ENCODE assay signal across 6 cellular contexts in the genomic region with DNA sequence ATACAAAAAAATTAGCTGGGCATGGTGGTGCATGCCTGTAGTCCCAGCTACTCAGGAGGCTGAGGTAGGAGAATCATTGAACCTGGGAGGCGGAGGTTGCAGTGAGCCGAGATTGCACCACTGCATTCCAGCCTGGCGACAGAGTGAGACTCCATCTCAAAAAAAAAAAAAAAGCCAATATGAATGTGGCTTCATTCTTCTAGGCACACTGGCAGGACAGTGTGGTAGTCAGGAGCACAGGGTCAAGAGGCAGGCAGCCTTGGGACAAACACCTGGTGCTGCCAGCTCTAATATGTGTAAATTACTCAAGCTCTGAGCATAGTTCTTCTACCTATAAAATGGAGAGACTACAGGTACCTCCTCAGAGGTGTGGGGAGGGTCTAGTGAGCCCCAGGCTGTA. TPM values are rescaled to one million over a fixed set of nuclear protein-coding genes. Genes with fewer than 3 reads are reported as not detected.
DNase-seq lines count a peak whose midpoint lies in the region; ATAC-seq, FAIRE-seq and TF ChIP-seq lines count a peak whose summit lies in the region.
"Not testable (repeated sequence)": the region's sequence is repeated elsewhere in the genome, so short reads cannot be mapped to it uniquely, and the experiment has no call there.

No MANE protein-coding gene starts in this region.

- H3K18ac ChIP-seq in trophoblast cell (ENCODE audit: low read length), result not testable (repeated sequence)

- not testable (repeated sequence) for DNase-seq in DND-41; RWPE2 (ENCODE audit: low spot score); astrocyte (ENCODE audit: low read depth); fibroblast of lung (ENCODE audit: low read depth in 2 of 2)
- DNase-seq in trophoblast cell, result peak; percentile 50 to 66

- not testable (repeated sequence) for H4K12ac ChIP-seq in trophoblast cell (ENCODE audit: low read depth, low read length)

- peak overlapping the region; percentile 51 for H3K27ac Mint-ChIP-seq in astrocyte (ENCODE audit: unreplicated experiment)

- H3K79me1 ChIP-seq in trophoblast cell (ENCODE audit: low read length), result peaks cover 11% of the 10 kb centered on the region

- WGBS in trophoblast cell (ENCODE audit: extremely low coverage, insufficient coverage, insufficient read length), result no CpG with 5 or more reads among the region's 3 CpGs

- not testable (repeated sequence) for H2BK12ac ChIP-seq in trophoblast cell (ENCODE audit: low read length)

- H3K4me3 Mint-ChIP-seq in astrocyte (ENCODE audit: unreplicated experiment), result not testable (repeated sequence)

- H2AFZ ChIP-seq in DND-41 (ENCODE audit: low read depth, low read length); astrocyte (ENCODE audit: low read depth, low read length); fibroblast of lung (ENCODE audit: low read length); trophoblast cell (ENCODE audit: insufficient read depth, low read length, poor library complexity): not testable (repeated sequence)

- not testable (repeated sequence) for H3K4me2 ChIP-seq in DND-41 (ENCODE audit: insufficient read depth, low read length); astrocyte (ENCODE audit: low read length); fibroblast of lung (ENCODE audit: extremely low read depth, insufficient read depth, low read length); trophoblast cell (ENCODE audit: low read length)

- not testable (repeated sequence) for H3K4ac ChIP-seq in trophoblast cell (ENCODE audit: low read depth, low read length)

- H3K9me3 Mint-ChIP-seq in astrocyte (ENCODE audit: unreplicated experiment), result not testable (repeated sequence)

- H4K20me1 ChIP-seq in DND-41 (ENCODE audit: insufficient read depth, low read length), result peaks cover 34% of the 10 kb centered on the region
- peaks cover 54% of the 10 kb centered on the region for H4K20me1 ChIP-seq in astrocyte (ENCODE audit: insufficient read depth, low read length)
- not testable (repeated sequence) for H4K20me1 ChIP-seq in fibroblast of lung (ENCODE audit: control insufficient read depth, extremely low read depth, insufficient read depth, low read length)

- not testable (repeated sequence) for H2BK5ac ChIP-seq in trophoblast cell (ENCODE audit: low read depth, low read length, poor library complexity)

- H3K14ac ChIP-seq in trophoblast cell (ENCODE audit: low read length), result not testable (repeated sequence)

- H3K27me3 Mint-ChIP-seq in astrocyte (ENCODE audit: low read depth, unreplicated experiment), result not testable (repeated sequence)

- not testable (repeated sequence) for ATAC-seq in DND-41 (ENCODE audit: insufficient read depth, low read depth)
- ATAC-seq in RWPE2 (ENCODE audit: low read depth), result 0 out of 3 replicates have a peak, but pooled peaks have one; percentile 2

- TF ChIP-seq CTCF in DND-41 (IDR thresholded peaks at IDR 0.05; ENCODE audit: borderline replicate concordance, extremely low read depth, low read length, poor library complexity, severe bottlenecking); RWPE2 (IDR thresholded peaks at IDR 0.05; ENCODE audit: poor library complexity, severe bottlenecking); astrocyte (IDR thresholded peaks at IDR 0.05; ENCODE audit: insufficient read depth, low read depth, low read length); fibroblast of lung (conservative IDR thresholded peaks at IDR 0.05 in 1 of 2, IDR thresholded peaks at IDR 0.05 in 1 of 2; ENCODE audit: low read depth in 1 of 2, low read length in 2 of 2): not testable (repeated sequence)

- not testable (repeated sequence) for H3K27me3 ChIP-seq in DND-41 (ENCODE audit: insufficient read depth, low read length, poor library complexity); RWPE2 (ENCODE audit: insufficient read depth, poor library complexity, severe bottlenecking); astrocyte (ENCODE audit: insufficient read depth, low read length); fibroblast of lung (ENCODE audit: control insufficient read depth, insufficient read depth, low read length); trophoblast cell (ENCODE audit: insufficient read depth, low read length)

- peaks cover 51% of the 10 kb centered on the region for H3K4me1 Mint-ChIP-seq in astrocyte (ENCODE audit: low read depth, unreplicated experiment)

- H3K27ac ChIP-seq in DND-41 (ENCODE audit: low read length) (peak overlapping the region; percentile 54), KOPT-K1 (ENCODE audit: low read depth, low read length, poor library complexity, severe bottlenecking) (peak overlapping the region; percentile 46), fibroblast of lung (ENCODE audit: insufficient read depth, low read length) (peak overlapping the region; percentile 44)
- H3K27ac ChIP-seq in RWPE2 (ENCODE audit: poor library complexity, severe bottlenecking); astrocyte (ENCODE audit: low read depth, low read length); trophoblast cell (ENCODE audit: low read depth, low read length): not testable (repeated sequence)

- not testable (repeated sequence) for H3K4me3 ChIP-seq in DND-41 (ENCODE audit: low read depth in 1 of 2, low read length in 2 of 2); RWPE2 (ENCODE audit: severe bottlenecking); astrocyte (ENCODE audit: insufficient read depth, low read depth, low read length); fibroblast of lung (replicated peaks in 1 of 4; ENCODE audit: control extremely low read depth in 1 of 4, insufficient read depth in 1 of 4, low read depth in 3 of 4, low read length in 4 of 4)
- H3K4me3 ChIP-seq in trophoblast cell (ENCODE audit: low read depth, low read length), result peak overlapping the region; percentile 45

- not testable (repeated sequence) for H4K8ac ChIP-seq in trophoblast cell (ENCODE audit: low read depth, low read length)

- H3K79me2 ChIP-seq in DND-41 (ENCODE audit: insufficient read depth, low read length) (peaks cover 38% of the 10 kb centered on the region), astrocyte (ENCODE audit: insufficient read depth, low read length) (peaks cover 42% of the 10 kb centered on the region)
- H3K79me2 ChIP-seq in fibroblast of lung (ENCODE audit: control insufficient read depth, insufficient read depth, low read length); trophoblast cell (ENCODE audit: control insufficient read depth, insufficient read depth, low read length, poor library complexity): not testable (repeated sequence)

- not testable (repeated sequence) for FAIRE-seq in astrocyte (lab: Jason Lieb, UNC)

- H3K9me3 ChIP-seq in DND-41 (ENCODE audit: insufficient read depth, low read length, severe bottlenecking); KOPT-K1 (ENCODE audit: insufficient read depth, low read length, poor library complexity, severe bottlenecking); RWPE2 (ENCODE audit: severe bottlenecking); astrocyte (ENCODE audit: insufficient read depth, low read depth, low read length); fibroblast of lung (ENCODE audit: control insufficient read depth, insufficient read depth, low read depth, low read length); trophoblast cell (ENCODE audit: insufficient read depth, low read depth, low read length): not testable (repeated sequence)

- H3K4me1 ChIP-seq in DND-41 (ENCODE audit: insufficient read depth, low read length), result peaks cover 92% of the 10 kb centered on the region
- H3K4me1 ChIP-seq in RWPE2 (ENCODE audit: insufficient read depth, poor library complexity, severe bottlenecking), result not testable (repeated sequence)
- peaks cover 21% of the 10 kb centered on the region for H3K4me1 ChIP-seq in astrocyte (ENCODE audit: insufficient read depth, low read length)
- peaks cover 24% of the 10 kb centered on the region for H3K4me1 ChIP-seq in fibroblast of lung (ENCODE audit: control insufficient read depth, extremely low read depth, insufficient read depth, low read length)
- H3K4me1 ChIP-seq in trophoblast cell (ENCODE audit: control insufficient read depth in 1 of 2, insufficient read depth in 2 of 2, low read length in 2 of 2), result peaks cover 24 to 31% of the 10 kb centered on the region in 2 experiments

- H3K36me3 ChIP-seq in DND-41 (ENCODE audit: insufficient read depth, low read length) (peaks cover 75% of the 10 kb centered on the region), KOPT-K1 (ENCODE audit: insufficient read depth, low read length) (peaks cover 79% of the 10 kb centered on the region), RWPE2 (ENCODE audit: low read depth) (peaks cover 99% of the 10 kb centered on the region), astrocyte (ENCODE audit: insufficient read depth, low read length) (peaks cover 50% of the 10 kb centered on the region), fibroblast of lung (ENCODE audit: control insufficient read depth, insufficient read depth, low read length) (peaks cover 24% of the 10 kb centered on the region), trophoblast cell (ENCODE audit: control insufficient read depth in 1 of 2, insufficient read depth in 2 of 2, low read length in 2 of 2) (peaks cover 45 to 57% of the 10 kb centered on the region in 2 experiments)

- H3K9ac ChIP-seq in DND-41 (ENCODE audit: low read depth, low read length); astrocyte (ENCODE audit: low read length); fibroblast of lung (ENCODE audit: insufficient read depth, low read length); trophoblast cell (ENCODE audit: low read length): not testable (repeated sequence)

- not testable (repeated sequence) for H2AK5ac ChIP-seq in trophoblast cell (ENCODE audit: low read length)

- not testable (repeated sequence) for H3K23ac ChIP-seq in trophoblast cell (ENCODE audit: low read length)

- not testable (repeated sequence) for H4K91ac ChIP-seq in trophoblast cell (ENCODE audit: low read depth, low read length)

- H2BK120ac ChIP-seq in trophoblast cell (ENCODE audit: insufficient read depth, low read length, poor library complexity), result not testable (repeated sequence)

- H3K36me3 Mint-ChIP-seq in astrocyte (ENCODE audit: low read depth, unreplicated experiment), result peaks cover 60% of the 10 kb centered on the region

RNA-seq across cellular contexts. Expression of gene HM13, which starts 25.4 kb away (rescaled TPM):
- 399 and 435 TPM in 2 replicates for total RNA-seq in astrocyte
- total RNA-seq in fibroblast of lung, result 41.9 and 52.5 TPM in 2 replicates
- 153 and 157 TPM in 2 replicates for polyA plus RNA-seq in fibroblast of lung
- polyA plus RNA-seq in fibroblast of lung (2012), result 181 and 201 TPM in 2 replicates
- polyA minus RNA-seq in fibroblast of lung (ENCODE audit: low replicate concordance), result 328 and 338 TPM in 2 replicates
- polyA plus RNA-seq in trophoblast cell (2013), result 246 and 265 TPM in 2 replicates
